18 cellular contexts compared by ENCODE assay signal in the genomic region with DNA sequence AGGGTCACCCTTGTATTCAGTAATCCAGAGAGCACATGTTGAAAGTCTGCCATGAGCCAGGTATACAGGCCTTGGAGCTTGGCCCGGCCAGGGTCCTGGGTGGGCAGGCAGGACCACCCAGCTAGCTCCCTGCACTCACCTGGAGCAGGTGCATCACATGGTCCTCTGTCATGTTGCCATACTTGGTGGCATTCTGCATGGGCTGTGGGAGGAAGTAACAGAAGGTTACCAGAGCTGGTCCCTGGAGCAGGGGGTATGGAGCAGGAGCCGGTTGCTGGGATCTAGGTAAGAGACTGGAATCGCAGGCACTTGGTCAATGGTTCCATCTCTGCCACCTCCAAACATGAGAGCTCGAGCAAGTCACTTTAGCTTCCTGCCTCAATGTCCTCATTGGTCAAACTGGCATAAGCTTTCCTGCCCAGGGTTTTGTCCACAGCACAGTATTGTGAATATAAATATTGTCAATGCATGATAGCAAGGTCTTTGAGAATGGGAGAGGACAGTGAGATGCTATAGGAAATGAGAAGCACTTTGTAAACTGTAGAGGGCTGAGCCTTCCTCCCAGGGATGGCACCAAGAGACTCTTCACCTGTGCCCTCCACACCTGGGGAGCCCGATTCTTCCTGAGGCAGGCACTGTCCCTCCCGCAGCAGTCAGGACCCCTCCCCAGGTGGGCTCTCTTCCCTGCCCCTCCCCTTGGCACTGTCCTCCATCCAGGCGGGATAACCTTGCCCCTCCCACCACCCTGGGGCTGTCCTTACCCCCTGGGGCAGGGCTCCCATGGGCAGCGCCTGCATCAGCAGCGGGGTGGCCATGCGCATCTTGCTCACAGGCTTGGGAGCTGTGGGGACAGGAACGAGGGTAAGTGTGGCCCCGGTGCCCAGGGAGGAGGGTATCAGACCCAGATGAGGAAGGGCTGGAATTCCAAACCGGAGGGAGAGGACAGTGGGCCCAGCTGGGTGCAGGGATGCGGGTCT. TPM values are rescaled to one million over a fixed set of nuclear protein-coding genes. Genes with fewer than 3 reads are reported as not detected.
DNase-seq lines count a peak whose midpoint lies in the region; ATAC-seq, FAIRE-seq and TF ChIP-seq lines count a peak whose summit lies in the region.
"Had no signal": no experiment of that assay in that cellular context is flagged by ENCODE, and none has a peak within 500 bp of the region (broad histone marks: within the 10 kb centered on the region; RNA-seq: fewer than 3 reads in every experiment).

No MANE protein-coding gene starts in this region.

- TF ChIP-seq POLR2A in GM15510 (IDR thresholded peaks at IDR 0.05; ENCODE audit: borderline replicate concordance, extremely low read depth, insufficient read length) = peak; percentile 48
- no peak for TF ChIP-seq POLR2A in H54 (IDR thresholded peaks at IDR 0.05; ENCODE audit: low read depth, low read length)
- no peak for TF ChIP-seq POLR2A in tibial nerve (IDR thresholded peaks at IDR 0.05)

- no peaks in the 10 kb centered on the region for H3K27me3 Mint-ChIP-seq in activated T-cell treated with anti-CD3 and anti-CD28 coated beads, Interleukin-2, amount 50 U/mL, for 72 hours (ENCODE audit: low read depth)
- no peaks in the 10 kb centered on the region for H3K27me3 Mint-ChIP-seq in activated T-cell treated with anti-CD3 and anti-CD28 coated beads, Interleukin-2, amount 50 U/mL, for 4 hours (ENCODE audit: low read depth)
- peaks cover 2% of the 10 kb centered on the region for H3K27me3 Mint-ChIP-seq in astrocyte (ENCODE audit: low read depth, unreplicated experiment)
- H3K27me3 Mint-ChIP-seq in stimulated activated memory B cell treated with anti-CD40 and anti-IgM and Interleukin-4, amounts not matched to agents 10 μg/mL and 1 μg/mL and 100 μg/mL, for 72 hours = no peaks in the 10 kb centered on the region

- no peaks in the 10 kb centered on the region for H3K79me2 ChIP-seq in astrocyte (ENCODE audit: insufficient read depth, low read length)

- no peak overlapping the region for H2AFZ ChIP-seq in astrocyte (ENCODE audit: low read depth, low read length)

- TF ChIP-seq CTCF in astrocyte (IDR thresholded peaks at IDR 0.05; ENCODE audit: insufficient read depth, low read depth, low read length) = no peak
- TF ChIP-seq CTCF in tibial nerve (IDR thresholded peaks at IDR 0.05) = no peak

- no peak overlapping the region for H3K9ac ChIP-seq in astrocyte (ENCODE audit: low read length)

- WGBS in tibial nerve, 2 donors = 74 to 77% methylated on average over 14 of the region's 14 CpGs

- FAIRE-seq in astrocyte (lab: Jason Lieb, UNC) (no peak), H54 (lab: Jason Lieb, UNC) (no peak)

- no peak overlapping the region for H3K4me3 Mint-ChIP-seq in activated T-cell treated with anti-CD3 and anti-CD28 coated beads, Interleukin-2, amount 50 U/mL, for 72 hours
- H3K4me3 Mint-ChIP-seq in activated T-cell treated with anti-CD3 and anti-CD28 coated beads, Interleukin-2, amount 50 U/mL, for 4 hours = no peak overlapping the region
- no peak overlapping the region for H3K4me3 Mint-ChIP-seq in astrocyte (ENCODE audit: unreplicated experiment)
- H3K4me3 Mint-ChIP-seq in stimulated activated memory B cell treated with anti-CD40 and anti-IgM and Interleukin-4, amounts not matched to agents 10 μg/mL and 1 μg/mL and 100 μg/mL, for 72 hours = peak overlapping the region; percentile 90
- H3K4me3 Mint-ChIP-seq: CD8-positive, alpha-beta T cell had no signal

- no peak for DNase-seq in activated T-cell treated with anti-CD3 and anti-CD28 coated beads, Interleukin-2, amount 50 U/mL, for 72 hours
- DNase-seq in activated T-cell treated with anti-CD3 and anti-CD28 coated beads, Interleukin-2, amount 50 U/mL, for 4 hours = no peak
- DNase-seq in astrocyte (ENCODE audit: low read depth) (no peak), H54 (ENCODE audit: insufficient read length, low spot score) (no peak), DMS153 treated with DMSO at 0.1 percent for 48 hours (lab: John Stamatoyannopoulos, UW; ENCODE audit: unreplicated experiment) (no peak), tibial nerve (ENCODE audit: low spot score in 2 of 2) (no peak)
- DNase-seq: activated CD4-positive, alpha-beta T cell treated with anti-CD3 and anti-CD28 coated beads for 48 hours; adrenal gland; CD8-positive, alpha-beta T cell; central memory CD4-positive, alpha-beta T cell; effector CD4-positive, alpha-beta T cell; NCI-H2107; NCI-H526 treated with DMSO at 0.1 percent for 48 hours; psoas muscle; stimulated activated naive CD8-positive, alpha-beta T cell treated with anti-CD3 and anti-CD28 coated beads, Interleukin-15, Interleukin-2, amounts not matched to agents 100 U/mL and 50 U/mL, for 24 hours had no signal

- H3K4me1 ChIP-seq in astrocyte (ENCODE audit: insufficient read depth, low read length) = no peaks in the 10 kb centered on the region
- H3K4me1 ChIP-seq in tibial nerve = peaks cover 0 to 28% (median 20%) of the 10 kb centered on the region in 4 donors

- H3K27ac ChIP-seq in astrocyte (ENCODE audit: low read depth, low read length) = no peak overlapping the region
- H3K27ac ChIP-seq in tibial nerve = peak overlapping the region in 2 of 4 donors; percentile 10 to 91
- H3K27ac ChIP-seq: psoas muscle, SK-N-MC had no signal

- peak overlapping the region; percentile 76 for H3K27ac Mint-ChIP-seq in activated T-cell treated with anti-CD3 and anti-CD28 coated beads, Interleukin-2, amount 50 U/mL, for 72 hours
- H3K27ac Mint-ChIP-seq in astrocyte (ENCODE audit: unreplicated experiment) = peak overlapping the region; percentile 66
- peak overlapping the region; percentile 100 for H3K27ac Mint-ChIP-seq in stimulated activated memory B cell treated with anti-CD40 and anti-IgM and Interleukin-4, amounts not matched to agents 10 μg/mL and 1 μg/mL and 100 μg/mL, for 72 hours

- TF ChIP-seq EP300 in tibial nerve (IDR thresholded peaks at IDR 0.05) = no peak

- H3K36me3 ChIP-seq in astrocyte (ENCODE audit: insufficient read depth, low read length) (no peaks in the 10 kb centered on the region), tibial nerve (peaks cover 0 to 61% (median 40%) of the 10 kb centered on the region in 3 donors)

- H3K4me1 Mint-ChIP-seq in activated T-cell treated with anti-CD3 and anti-CD28 coated beads, Interleukin-2, amount 50 U/mL, for 72 hours (ENCODE audit: low read depth) = peaks cover 27% of the 10 kb centered on the region
- H3K4me1 Mint-ChIP-seq in activated T-cell treated with anti-CD3 and anti-CD28 coated beads, Interleukin-2, amount 50 U/mL, for 4 hours (ENCODE audit: low read depth) = peaks cover 24% of the 10 kb centered on the region
- peaks cover 4% of the 10 kb centered on the region for H3K4me1 Mint-ChIP-seq in astrocyte (ENCODE audit: low read depth, unreplicated experiment)
- H3K4me1 Mint-ChIP-seq in stimulated activated memory B cell treated with anti-CD40 and anti-IgM and Interleukin-4, amounts not matched to agents 10 μg/mL and 1 μg/mL and 100 μg/mL, for 72 hours = peaks cover 58% of the 10 kb centered on the region

- no peaks in the 10 kb centered on the region for H4K20me1 ChIP-seq in astrocyte (ENCODE audit: insufficient read depth, low read length)

- H3K4me3 ChIP-seq in astrocyte (ENCODE audit: insufficient read depth, low read depth, low read length) = no peak overlapping the region
- H3K4me3 ChIP-seq in tibial nerve = no peak overlapping the region
- H3K4me3 ChIP-seq: adrenal gland, psoas muscle, SK-N-MC had no signal

- H3K9me3 ChIP-seq in astrocyte (ENCODE audit: insufficient read depth, low read depth, low read length) (no peaks in the 10 kb centered on the region), tibial nerve (no peaks in the 10 kb centered on the region)
- H3K9me3 ChIP-seq: adrenal gland, psoas muscle had no signal

- H3K27me3 ChIP-seq in astrocyte (ENCODE audit: insufficient read depth, low read length) (no peaks in the 10 kb centered on the region), tibial nerve (no peaks in the 10 kb centered on the region)
- H3K27me3 ChIP-seq: adrenal gland had no signal

- no peak overlapping the region for H3K4me2 ChIP-seq in astrocyte (ENCODE audit: low read length)

- ATAC-seq in activated T-cell treated with anti-CD3 and anti-CD28 coated beads, Interleukin-2, amount 50 U/mL, for 72 hours (replicated peaks in 1 of 2) = no peak
- no peak for ATAC-seq in activated T-cell treated with anti-CD3 and anti-CD28 coated beads, Interleukin-2, amount 50 U/mL, for 4 hours
- no peak for ATAC-seq in stimulated activated memory B cell treated with anti-CD40 and anti-IgM and Interleukin-4, amounts not matched to agents 10 μg/mL and 1 μg/mL and 100 μg/mL, for 72 hours
- ATAC-seq: CD8-positive, alpha-beta T cell; psoas muscle; stimulated activated naive CD8-positive, alpha-beta T cell treated with anti-CD3 and anti-CD28 coated beads, Interleukin-15, Interleukin-2, amounts not matched to agents 100 U/mL and 50 U/mL, for 24 hours had no signal

- no peaks in the 10 kb centered on the region for H3K9me3 Mint-ChIP-seq in activated T-cell treated with anti-CD3 and anti-CD28 coated beads, Interleukin-2, amount 50 U/mL, for 72 hours
- no peaks in the 10 kb centered on the region for H3K9me3 Mint-ChIP-seq in activated T-cell treated with anti-CD3 and anti-CD28 coated beads, Interleukin-2, amount 50 U/mL, for 4 hours
- H3K9me3 Mint-ChIP-seq in astrocyte (ENCODE audit: unreplicated experiment) = peaks cover 2% of the 10 kb centered on the region
- H3K9me3 Mint-ChIP-seq in stimulated activated memory B cell treated with anti-CD40 and anti-IgM and Interleukin-4, amounts not matched to agents 10 μg/mL and 1 μg/mL and 100 μg/mL, for 72 hours = no peaks in the 10 kb centered on the region
- H3K9me3 Mint-ChIP-seq: CD8-positive, alpha-beta T cell had no signal

- H3K36me3 Mint-ChIP-seq in activated T-cell treated with anti-CD3 and anti-CD28 coated beads, Interleukin-2, amount 50 U/mL, for 72 hours (ENCODE audit: insufficient read depth in 2 of 2) = peaks cover 1 to 7% of the 10 kb centered on the region in 2 donors
- H3K36me3 Mint-ChIP-seq in activated T-cell treated with anti-CD3 and anti-CD28 coated beads, Interleukin-2, amount 50 U/mL, for 4 hours (ENCODE audit: insufficient read depth) = peaks cover 12% of the 10 kb centered on the region
- peaks cover 5% of the 10 kb centered on the region for H3K36me3 Mint-ChIP-seq in astrocyte (ENCODE audit: low read depth, unreplicated experiment)
- H3K36me3 Mint-ChIP-seq in stimulated activated memory B cell treated with anti-CD40 and anti-IgM and Interleukin-4, amounts not matched to agents 10 μg/mL and 1 μg/mL and 100 μg/mL, for 72 hours = peaks cover 95% of the 10 kb centered on the region

RNA-seq across cellular contexts. Expression of gene CD74, which starts 6.3 kb away (rescaled TPM):
- 100 to 1,000 TPM; 363 to 455 TPM for total RNA-seq in activated T-cell treated with anti-CD3 and anti-CD28 coated beads, Interleukin-2, amount 50 U/mL, for 72 hours
- total RNA-seq in activated T-cell treated with anti-CD3 and anti-CD28 coated beads, Interleukin-2, amount 50 U/mL, for 4 hours = 100 to 1,000 TPM; 230 to 299 (median 241) TPM
- 9.1 and 15.7 TPM in 2 replicates for total RNA-seq in astrocyte
- 1,000 to 10,000 TPM in 1 of 4 donors, 100 to 1,000 TPM in 3; 309 to 1,049 (median 557) TPM for total RNA-seq in tibial nerve

RNA-seq across cellular contexts. Expression of gene RPS14, which starts 43.1 kb away (rescaled TPM):
- total RNA-seq in activated T-cell treated with anti-CD3 and anti-CD28 coated beads, Interleukin-2, amount 50 U/mL, for 72 hours = 1,000 to 10,000 TPM; 2,954 to 3,917 TPM
- 1,000 to 10,000 TPM; 2,955 to 3,473 (median 3,075) TPM for total RNA-seq in activated T-cell treated with anti-CD3 and anti-CD28 coated beads, Interleukin-2, amount 50 U/mL, for 4 hours
- total RNA-seq in astrocyte = 1,823 and 2,054 TPM in 2 replicates
- 1,000 to 10,000 TPM; 2,328 to 3,623 (median 2,710) TPM for total RNA-seq in tibial nerve

RNA-seq across cellular contexts. Expression of gene TCOF1, which starts 48.9 kb away (rescaled TPM):
- 10 to 100 TPM; 55.5 to 62.3 TPM for total RNA-seq in activated T-cell treated with anti-CD3 and anti-CD28 coated beads, Interleukin-2, amount 50 U/mL, for 72 hours
- total RNA-seq in activated T-cell treated with anti-CD3 and anti-CD28 coated beads, Interleukin-2, amount 50 U/mL, for 4 hours = 100 to 1,000 TPM; 153 to 160 (median 156) TPM
- total RNA-seq in astrocyte = 36.1 and 47.5 TPM in 2 replicates
- total RNA-seq in tibial nerve = 10 to 100 TPM; 32.1 to 64.8 (median 38.7) TPM

Comparison
In these comparisons a context has a peak if more than half of its experiments do, and no peak if none do; other contexts are left out.
1. RNA of gene CD74, which starts 6.3 kb away (total RNA-seq): 309 to 1,049 TPM in tibial nerve, 363 to 455 TPM in activated T-cell treated with anti-CD3 and anti-CD28 coated beads, Interleukin-2, amount 50 U/mL, for 72 hours and 230 to 299 TPM in activated T-cell treated with anti-CD3 and anti-CD28 coated beads, Interleukin-2, amount 50 U/mL, for 4 hours; 9.1 to 15.7 TPM in astrocyte; every median in the first group is over 10 times any median in the second.
2. Peak in every context shown above with its lines, with median percentiles within 50 percentile points of each other: H3K27ac Mint-ChIP-seq.